1 cellular context compared by ENCODE assay signal in the genomic region with DNA sequence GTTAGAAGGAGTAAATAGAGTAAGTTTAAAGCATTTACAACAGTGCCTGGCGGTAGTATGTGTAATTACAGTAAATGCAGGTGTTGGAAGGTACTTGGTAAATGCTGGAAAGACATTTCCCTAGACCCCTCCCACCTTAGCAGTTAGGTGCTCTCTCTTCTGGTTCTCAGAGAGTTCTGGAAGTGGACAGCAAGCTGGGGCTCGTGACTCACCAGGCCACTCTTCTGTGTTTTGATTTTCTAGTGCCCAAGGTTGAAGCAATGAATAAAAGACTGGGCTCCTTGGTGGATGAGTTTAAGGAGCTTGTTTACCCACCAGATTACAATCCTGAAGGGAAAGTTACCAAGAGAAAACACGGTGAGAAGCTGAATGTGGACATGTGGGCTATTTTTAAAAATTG.
TF ChIP-seq lines count a peak whose summit lies in the region.

No MANE protein-coding gene starts in this region.

TF ChIP-seq in GM23338, 12 proteins besides CTCF, POLR2A, EP300 and RAD21 (continued from another document):
- TF ChIP-seq REST (IDR thresholded peaks at IDR 0.05; ENCODE audit: unreplicated experiment) (no peak), POLR2AphosphoS5 (IDR thresholded peaks at IDR 0.05; ENCODE audit: low read depth) (no peak), JUNB (IDR thresholded peaks at IDR 0.05; ENCODE audit: unreplicated experiment) (no peak), EZH2 (IDR thresholded peaks at IDR 0.05; ENCODE audit: low read depth, unreplicated experiment) (no peak), ZNF331 (CRISPR knock-in tag; IDR thresholded peaks at IDR 0.05; ENCODE audit: low read depth) (no peak), STAT1 (IDR thresholded peaks at IDR 0.05; ENCODE audit: unreplicated experiment) (no peak), ZNF114 (CRISPR knock-in tag; IDR thresholded peaks at IDR 0.05) (no peak), ZNF462 (CRISPR knock-in tag; IDR thresholded peaks at IDR 0.05) (no peak), CREB1 (CRISPR knock-in tag; IDR thresholded peaks at IDR 0.05; ENCODE audit: low read depth) (no peak)
TF ChIP-seq in GM23338: peak in this region for 0.
